ENCODE assay signal across 1 cellular context in the genomic region with DNA sequence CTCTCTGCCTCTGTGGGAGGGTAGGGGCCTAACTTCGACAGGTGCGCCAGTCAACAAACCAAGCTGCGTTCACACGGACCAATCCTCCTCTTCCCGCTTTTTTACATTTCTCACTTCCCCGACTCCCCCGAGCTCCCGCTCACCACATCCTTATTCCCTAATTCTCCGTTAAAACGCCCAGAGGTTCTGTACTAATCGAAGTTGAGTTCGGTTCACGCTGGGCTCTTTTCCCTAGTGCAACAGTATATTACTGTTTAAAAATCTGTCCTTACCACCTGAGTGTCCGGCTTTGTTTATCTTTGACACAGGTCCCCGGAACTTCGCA.
TF ChIP-seq lines count a peak whose summit lies in the region.

No MANE protein-coding gene starts in this region.

TF ChIP-seq in endothelial cell of umbilical vein, 7 proteins besides CTCF, POLR2A, EP300 and RAD21 (continued from another document):
- TF ChIP-seq, protein P1, sequence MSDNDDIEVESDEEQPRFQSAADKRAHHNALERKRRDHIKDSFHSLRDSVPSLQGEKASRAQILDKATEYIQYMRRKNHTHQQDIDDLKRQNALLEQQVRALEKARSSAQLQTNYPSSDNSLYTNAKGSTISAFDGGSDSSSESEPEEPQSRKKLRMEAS (IDR thresholded peaks at IDR 0.05; ENCODE audit: insufficient read depth, insufficient read length), result no peak
